In genomic region chr5:39191216-39191615, GRCh38 we compare ENCODE assay signal across 11 cellular contexts. TPM values are rescaled to one million over a fixed set of nuclear protein-coding genes. Genes with fewer than 3 reads are reported as not detected.
DNase-seq lines count a peak whose midpoint lies in the region; ATAC-seq and TF ChIP-seq lines count a peak whose summit lies in the region.
"Had no signal": no experiment of that assay in that cellular context is flagged by ENCODE, and none has a peak within 500 bp of the region (broad histone marks: within the 10 kb centered on the region; RNA-seq: fewer than 3 reads in every experiment).

No MANE protein-coding gene starts in this region.

- peaks cover 90% of the 10 kb centered on the region for H3K4me1 Mint-ChIP-seq in activated CD4-positive, alpha-beta T cell treated with anti-CD3 and anti-CD28 coated beads, Interleukin-2, amount 10 ng/mL, durations not matched to agents 24 days and 14 days
- peaks cover 96% of the 10 kb centered on the region for H3K4me1 Mint-ChIP-seq in activated T-cell treated with anti-CD3 and anti-CD28 coated beads, Interleukin-2, amount 50 U/mL, for 72 hours (ENCODE audit: low read depth)

- no peak for TF ChIP-seq CTCF in GM20000 (IDR thresholded peaks at IDR 0.05; ENCODE audit: extremely low read depth, missing control alignments)
- no peak for TF ChIP-seq CTCF in RWPE1 (conservative IDR thresholded peaks at IDR 0.05; ENCODE audit: low read depth)

- ATAC-seq in HG03139 (IDR thresholded peaks at IDR 0.05; ENCODE audit: unreplicated experiment) (peak; percentile 48), GM21737 (IDR thresholded peaks at IDR 0.05; ENCODE audit: unreplicated experiment) (no peak)
- peak; percentile 19 to 41 for ATAC-seq in activated T-cell treated with anti-CD3 and anti-CD28 coated beads, Interleukin-2, amount 50 U/mL, for 72 hours (replicated peaks in 1 of 2)
- ATAC-seq: Panc1 had no signal

- no peaks in the 10 kb centered on the region for H3K27me3 Mint-ChIP-seq in activated CD4-positive, alpha-beta T cell treated with anti-CD3 and anti-CD28 coated beads, Interleukin-2, amount 10 ng/mL, durations not matched to agents 24 days and 14 days
- no peaks in the 10 kb centered on the region for H3K27me3 Mint-ChIP-seq in activated T-cell treated with anti-CD3 and anti-CD28 coated beads, Interleukin-2, amount 50 U/mL, for 72 hours (ENCODE audit: low read depth)

- no peak overlapping the region for H3K27ac ChIP-seq in RWPE1

- H3K27ac Mint-ChIP-seq in activated CD4-positive, alpha-beta T cell treated with anti-CD3 and anti-CD28 coated beads, Interleukin-2, amount 10 ng/mL, durations not matched to agents 24 days and 14 days, result peak overlapping the region; percentile 97
- peak overlapping the region; percentile 98 for H3K27ac Mint-ChIP-seq in activated T-cell treated with anti-CD3 and anti-CD28 coated beads, Interleukin-2, amount 50 U/mL, for 72 hours

- DNase-seq in activated CD4-positive, alpha-beta T cell treated with anti-CD3 and anti-CD28 coated beads, Interleukin-2, amount 10 ng/mL, durations not matched to agents 24 days and 14 days, result peak; percentile 86
- no peak for DNase-seq in activated CD4-positive, alpha-beta T cell treated with anti-CD3 and anti-CD28 coated beads, Interleukin-2, amount 50 U/mL, for 1 hour
- no peak for DNase-seq in activated T-cell treated with anti-CD3 and anti-CD28 coated beads, Interleukin-2, amount 50 U/mL, for 72 hours
- DNase-seq in putamen (ENCODE audit: low spot score) (peak; percentile 46), GM20000 (ENCODE audit: low spot score) (no peak), RWPE1 (ENCODE audit: low spot score) (no peak)
- DNase-seq: ACHN; activated CD4-positive, alpha-beta T cell treated with anti-CD3 and anti-CD28 coated beads, Interleukin-2, amount 50 U/mL, for 48 hours had no signal

- intact Hi-C loops in activated CD4-positive, alpha-beta T cell treated with anti-CD3 and anti-CD28 coated beads, Interleukin-2, amount 10 ng/mL, durations not matched to agents 24 days and 14 days (cut with micrococcal nuclease), result no loop called here

- CTCF ChIA-PET in RWPE1 (lab: Yijun Ruan, JAX), result no interaction called here

- peak overlapping the region; percentile 78 for H3K4me3 Mint-ChIP-seq in activated CD4-positive, alpha-beta T cell treated with anti-CD3 and anti-CD28 coated beads, Interleukin-2, amount 10 ng/mL, durations not matched to agents 24 days and 14 days
- H3K4me3 Mint-ChIP-seq in activated T-cell treated with anti-CD3 and anti-CD28 coated beads, Interleukin-2, amount 50 U/mL, for 72 hours, result peak overlapping the region; percentile 84 to 97

- POLR2A ChIA-PET in RWPE1 (lab: Yijun Ruan, JAX; ENCODE audit: low non-redundant PET), result no interaction called here

- peaks cover 9% of the 10 kb centered on the region for H3K36me3 Mint-ChIP-seq in activated CD4-positive, alpha-beta T cell treated with anti-CD3 and anti-CD28 coated beads, Interleukin-2, amount 10 ng/mL, durations not matched to agents 24 days and 14 days (ENCODE audit: low read depth)
- H3K36me3 Mint-ChIP-seq in activated T-cell treated with anti-CD3 and anti-CD28 coated beads, Interleukin-2, amount 50 U/mL, for 72 hours (ENCODE audit: insufficient read depth in 2 of 2), result no peaks in the 10 kb centered on the region

- no peaks in the 10 kb centered on the region for H3K9me3 Mint-ChIP-seq in activated CD4-positive, alpha-beta T cell treated with anti-CD3 and anti-CD28 coated beads, Interleukin-2, amount 10 ng/mL, durations not matched to agents 24 days and 14 days
- no peaks in the 10 kb centered on the region for H3K9me3 Mint-ChIP-seq in activated T-cell treated with anti-CD3 and anti-CD28 coated beads, Interleukin-2, amount 50 U/mL, for 72 hours

RNA-seq across cellular contexts. Expression of gene FYB1, which starts 28.1 kb away (rescaled TPM):
- 84.9 and 93.7 TPM in 2 replicates for total RNA-seq in activated CD4-positive, alpha-beta T cell treated with anti-CD3 and anti-CD28 coated beads, Interleukin-2, amount 10 ng/mL, durations not matched to agents 24 days and 14 days
- total RNA-seq in activated T-cell treated with anti-CD3 and anti-CD28 coated beads, Interleukin-2, amount 50 U/mL, for 72 hours, result 100 to 1,000 TPM; 127 to 131 TPM

Comparison
In these comparisons a context has a peak if more than half of its experiments do, and no peak if none do; other contexts are left out.
1. DNase-seq: peak in activated CD4-positive, alpha-beta T cell treated with anti-CD3 and anti-CD28 coated beads, Interleukin-2, amount 10 ng/mL, durations not matched to agents 24 days and 14 days (single experiment) and putamen (single experiment); none in activated CD4-positive, alpha-beta T cell treated with anti-CD3 and anti-CD28 coated beads, Interleukin-2, amount 50 U/mL, for 1 hour (single experiment), activated T-cell treated with anti-CD3 and anti-CD28 coated beads, Interleukin-2, amount 50 U/mL, for 72 hours (0 of 2), GM20000 (single experiment) and RWPE1 (single experiment).